8 cellular contexts compared by ENCODE assay signal in the genomic region with DNA sequence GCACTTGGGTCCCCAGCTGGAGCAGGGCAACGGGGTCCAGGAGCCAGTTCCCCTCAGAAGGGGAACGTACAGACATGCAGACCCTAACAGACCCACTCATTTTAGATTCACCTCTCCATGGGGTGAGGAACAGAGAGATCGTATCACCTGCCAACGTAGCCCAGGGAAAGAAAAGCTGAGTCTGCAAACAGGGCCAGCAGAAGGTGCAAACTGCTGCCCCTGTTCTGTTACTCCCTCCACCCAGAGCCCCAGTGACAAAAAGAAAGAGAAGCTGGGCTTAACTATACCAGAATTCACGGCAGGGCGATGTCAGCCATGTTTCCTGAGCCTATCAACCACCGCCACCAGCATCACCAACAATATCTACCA. TPM values are rescaled to one million over a fixed set of nuclear protein-coding genes. Genes with fewer than 3 reads are reported as not detected.
A peak's percentile ranks its signal among the peaks of the same experiment; 100 is the strongest.
DNase-seq lines count a peak whose midpoint lies in the region; ATAC-seq and TF ChIP-seq lines count a peak whose summit lies in the region.

No MANE protein-coding gene starts in this region.

- 81% methylated on average over 7 of the region's 7 CpGs for WGBS in SK-N-SH (ENCODE audit: low lambda C conversion rate)
- 29 to 54% methylated on average over 6 to 7 of the region's 7 CpGs for WGBS in testis, 2 donors

- TF ChIP-seq CTCF in SK-N-SH (IDR thresholded peaks at IDR 0.05) (no peak), ascending aorta (IDR thresholded peaks at IDR 0.05) (no peak), left lung (IDR thresholded peaks at IDR 0.05) (no peak), testis (IDR thresholded peaks at IDR 0.05) (no peak)

- CTCF ChIA-PET in SK-N-SH (lab: Yijun Ruan, JAX), result interaction anchor here (0.6 to 10.9 kb wide), 66 partner anchors 10 to 513 kb away, joined by 3 to 156 read pairs (median 5); a partner anchor contains a TSS

- no peaks in the 10 kb centered on the region for H4K20me1 ChIP-seq in SK-N-SH (ENCODE audit: insufficient read depth)

- TF ChIP-seq RAD21 in SK-N-SH (IDR thresholded peaks at IDR 0.05; ENCODE audit: low read length), result no peak

- no peaks in the 10 kb centered on the region for H3K9me3 ChIP-seq in SK-N-SH
- H3K9me3 ChIP-seq in ascending aorta, result no peaks in the 10 kb centered on the region
- no peaks in the 10 kb centered on the region for H3K9me3 ChIP-seq in left lung
- no peaks in the 10 kb centered on the region for H3K9me3 ChIP-seq in testis

- POLR2A ChIA-PET in SK-N-SH (lab: Yijun Ruan, JAX), result interaction anchor here (1.0 to 5.9 kb wide), 6 partner anchors 9 to 302 kb away, joined by 3 to 40 read pairs (median 4); a partner anchor contains a TSS

- H3K4me1 ChIP-seq in SK-N-SH (ENCODE audit: control insufficient read depth in 1 of 2, insufficient read depth in 2 of 2, low read depth in 1 of 2, low read length in 1 of 2), result peaks cover 13 to 18% of the 10 kb centered on the region in 2 experiments; a peak in 2 of 4 replicates
- H3K4me1 ChIP-seq in ascending aorta, result peaks cover 20 to 33% of the 10 kb centered on the region in 2 donors
- peaks cover 18 to 36% of the 10 kb centered on the region in 2 donors for H3K4me1 ChIP-seq in left lung
- peaks cover 17% of the 10 kb centered on the region for H3K4me1 ChIP-seq in testis

- no peak for TF ChIP-seq POLR2A in testis (IDR thresholded peaks at IDR 0.05)

- ATAC-seq in SK-N-SH treated with all-trans-retinoic acid at 6 μM for 48 hours (no peak), left lung (no peak), GM18868 (IDR thresholded peaks at IDR 0.05; ENCODE audit: unreplicated experiment) (no peak)

- DNase-seq in SK-N-SH (no peak), ascending aorta (ENCODE audit: low spot score in 2 of 2) (no peak), left lung (no peak), testis (no peak), OCI-M1 (lab: John Stamatoyannopoulos, UW) (no peak), OCI-M2 (lab: John Stamatoyannopoulos, UW; ENCODE audit: unreplicated experiment) (no peak)

- H3K27me3 ChIP-seq in SK-N-SH (ENCODE audit: insufficient read depth), result peaks cover 9% of the 10 kb centered on the region; the same call in 1 of the 2 replicates
- no peaks in the 10 kb centered on the region for H3K27me3 ChIP-seq in ascending aorta
- H3K27me3 ChIP-seq in left lung, result no peaks in the 10 kb centered on the region
- H3K27me3 ChIP-seq in testis, result no peaks in the 10 kb centered on the region

- no peak for TF ChIP-seq EP300 in SK-N-SH (IDR thresholded peaks at IDR 0.05; ENCODE audit: borderline replicate concordance in 1 of 2, low read depth in 1 of 2, low read length in 1 of 2)

- no peaks in the 10 kb centered on the region for H3F3A ChIP-seq in SK-N-SH (replicated peaks; ENCODE audit: insufficient read depth)

- H3K9me2 ChIP-seq in SK-N-SH, result no peaks in the 10 kb centered on the region

- peak overlapping the region; percentile 93 for H3K4me2 ChIP-seq in SK-N-SH

- peak overlapping the region; percentile 99 for H2AFZ ChIP-seq in SK-N-SH (ENCODE audit: low read depth)

- H3K79me2 ChIP-seq in SK-N-SH (ENCODE audit: insufficient read depth), result no peaks in the 10 kb centered on the region

- peak overlapping the region; percentile 83; the same call in 1 of the 2 replicates for H3K9ac ChIP-seq in SK-N-SH

- intact Hi-C loops in ascending aorta (cut with DNase I), result loop anchor here (1.0 kb wide), 2 partner anchors 15 to 300 kb away; no protein-coding TSS in a partner anchor
- intact Hi-C loops in left lung (cut with DNase I), result no loop called here
- intact Hi-C loops in testis (cut with DNase I; ENCODE audit: low total_unique reads), result no loop called here

- H3K36me3 ChIP-seq in SK-N-SH (replicated peaks in 1 of 2; ENCODE audit: control insufficient read depth in 1 of 2, insufficient read depth in 2 of 2, low read length in 1 of 2) (no peaks in the 10 kb centered on the region), ascending aorta (peaks cover 0 to under 1% of the 10 kb centered on the region in 2 donors), left lung (peaks cover 0 to 3% of the 10 kb centered on the region in 2 donors), testis (ENCODE audit: low read depth, missing control alignments) (no peaks in the 10 kb centered on the region)

- H3K27ac ChIP-seq in SK-N-SH (ENCODE audit: low read depth in 2 of 2, low read length in 1 of 2) (peak overlapping the region; percentile 48 to 91; a peak in 2 of 4 replicates), ascending aorta (peak overlapping the region; percentile 83 to 95), left lung (peak overlapping the region; percentile 90 to 96), testis (peak overlapping the region; percentile 57 to 73)

- H3K4me3 ChIP-seq in SK-N-SH (ENCODE audit: low read depth in 2 of 2, low read length in 1 of 2) (peak overlapping the region; percentile 76 to 93; a peak in 2 of 4 replicates), ascending aorta (peak overlapping the region; percentile 69 to 100), left lung (peak overlapping the region in 1 of 2 donors; percentile 94), testis (peak overlapping the region; percentile 80 to 99)

TF ChIP-seq in SK-N-SH, 30 proteins besides CTCF, POLR2A, EP300 and RAD21 (continues in another document):
- TF ChIP-seq, protein P1, sequence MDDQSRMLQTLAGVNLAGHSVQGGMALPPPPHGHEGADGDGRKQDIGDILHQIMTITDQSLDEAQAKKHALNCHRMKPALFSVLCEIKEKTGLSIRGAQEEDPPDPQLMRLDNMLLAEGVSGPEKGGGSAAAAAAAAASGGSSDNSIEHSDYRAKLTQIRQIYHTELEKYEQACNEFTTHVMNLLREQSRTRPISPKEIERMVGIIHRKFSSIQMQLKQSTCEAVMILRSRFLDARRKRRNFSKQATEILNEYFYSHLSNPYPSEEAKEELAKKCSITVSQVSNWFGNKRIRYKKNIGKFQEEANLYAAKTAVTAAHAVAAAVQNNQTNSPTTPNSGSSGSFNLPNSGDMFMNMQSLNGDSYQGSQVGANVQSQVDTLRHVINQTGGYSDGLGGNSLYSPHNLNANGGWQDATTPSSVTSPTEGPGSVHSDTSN (IDR thresholded peaks at IDR 0.05), result no peak
- TF ChIP-seq, protein P2, sequence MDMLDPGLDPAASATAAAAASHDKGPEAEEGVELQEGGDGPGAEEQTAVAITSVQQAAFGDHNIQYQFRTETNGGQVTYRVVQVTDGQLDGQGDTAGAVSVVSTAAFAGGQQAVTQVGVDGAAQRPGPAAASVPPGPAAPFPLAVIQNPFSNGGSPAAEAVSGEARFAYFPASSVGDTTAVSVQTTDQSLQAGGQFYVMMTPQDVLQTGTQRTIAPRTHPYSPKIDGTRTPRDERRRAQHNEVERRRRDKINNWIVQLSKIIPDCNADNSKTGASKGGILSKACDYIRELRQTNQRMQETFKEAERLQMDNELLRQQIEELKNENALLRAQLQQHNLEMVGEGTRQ (IDR thresholded peaks at IDR 0.05; ENCODE audit: borderline replicate concordance, low read depth, low read length), result no peak
- TF ChIP-seq NFIC (IDR thresholded peaks at IDR 0.05; ENCODE audit: borderline replicate concordance) (no peak), GABPA (IDR thresholded peaks at IDR 0.05; ENCODE audit: low read depth) (no peak), TCF12 (IDR thresholded peaks at IDR 0.05) (no peak), SIN3A (IDR thresholded peaks at IDR 0.05; ENCODE audit: borderline replicate concordance, low read depth, low read length) (no peak), FOXM1 (IDR thresholded peaks at IDR 0.05; ENCODE audit: low read depth) (no peak), JUND (IDR thresholded peaks at IDR 0.05) (no peak)

TF ChIP-seq in SK-N-SH treated with all-trans-retinoic acid at 6 μM for 48 hours, 23 proteins besides CTCF, POLR2A, EP300 and RAD21 (continues in another document):
- no peak for TF ChIP-seq ZC3H10 (CRISPR knock-in tag; IDR thresholded peaks at IDR 0.05)
- TF ChIP-seq, protein P3, sequence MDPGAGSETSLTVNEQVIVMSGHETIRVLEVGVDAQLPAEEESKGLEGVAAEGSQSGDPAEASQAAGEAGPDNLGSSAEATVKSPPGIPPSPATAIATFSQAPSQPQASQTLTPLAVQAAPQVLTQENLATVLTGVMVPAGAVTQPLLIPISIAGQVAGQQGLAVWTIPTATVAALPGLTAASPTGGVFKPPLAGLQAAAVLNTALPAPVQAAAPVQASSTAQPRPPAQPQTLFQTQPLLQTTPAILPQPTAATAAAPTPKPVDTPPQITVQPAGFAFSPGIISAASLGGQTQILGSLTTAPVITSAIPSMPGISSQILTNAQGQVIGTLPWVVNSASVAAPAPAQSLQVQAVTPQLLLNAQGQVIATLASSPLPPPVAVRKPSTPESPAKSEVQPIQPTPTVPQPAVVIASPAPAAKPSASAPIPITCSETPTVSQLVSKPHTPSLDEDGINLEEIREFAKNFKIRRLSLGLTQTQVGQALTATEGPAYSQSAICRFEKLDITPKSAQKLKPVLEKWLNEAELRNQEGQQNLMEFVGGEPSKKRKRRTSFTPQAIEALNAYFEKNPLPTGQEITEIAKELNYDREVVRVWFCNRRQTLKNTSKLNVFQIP (CRISPR knock-in tag; IDR thresholded peaks at IDR 0.05; ENCODE audit: borderline replicate concordance, low read depth), result no peak
- no peak for TF ChIP-seq BACH2 (CRISPR knock-in tag; IDR thresholded peaks at IDR 0.05; ENCODE audit: borderline replicate concordance)

RNA-seq across cellular contexts. Expression of a gene that starts 0.8 kb away (rescaled TPM):
- polyA plus RNA-seq in SK-N-SH (2012; rRNA removed) (18.7 and 20.1 TPM in 2 replicates), testis (ENCODE audit: insufficient read depth, low read depth, low replicate concordance) (25.0 TPM)
- 9.8 and 14.2 TPM in 2 replicates for polyA plus RNA-seq in SK-N-SH (2012; cell fraction: cytosol; rRNA removed)
- 47.9 and 49.4 TPM in 2 replicates for polyA plus RNA-seq in SK-N-SH (2012; cell fraction: nucleus; rRNA removed)
- total RNA-seq in ascending aorta (40.0 TPM), left lung (10 to 100 TPM; 36.1 to 39.7 TPM), testis (10 to 100 TPM; 23.5 to 31.6 TPM)

RNA-seq across cellular contexts. Expression of a gene that starts 15.2 kb away (rescaled TPM):
- 0.02 and 0.03 TPM in 2 replicates for polyA plus RNA-seq in SK-N-SH (2012; rRNA removed)
- 0.04 TPM in 2 replicates for polyA plus RNA-seq in SK-N-SH (2012; cell fraction: cytosol; rRNA removed)
- 0.19 TPM in 2 replicates for polyA plus RNA-seq in SK-N-SH (2012; cell fraction: nucleus; rRNA removed)
- total RNA-seq in ascending aorta, result 11.6 TPM
- total RNA-seq in left lung, result under 1 TPM; 0.15 to 0.37 TPM
- 1 to 10 TPM in 1 of 2 donors, under 1 TPM in 1; 0.62 to 1.1 TPM for total RNA-seq in testis
- polyA plus RNA-seq in testis (ENCODE audit: insufficient read depth, low read depth, low replicate concordance), result 0.69 TPM
